Comparison of ENCODE assay signal across 21 cellular contexts in genomic region chr12:102512523-102512922, GRCh38. TPM values are rescaled to one million over a fixed set of nuclear protein-coding genes. Genes with fewer than 3 reads are reported as not detected.
DNase-seq lines count a peak whose midpoint lies in the region; ATAC-seq, FAIRE-seq and TF ChIP-seq lines count a peak whose summit lies in the region.
"Had no signal": no experiment of that assay in that cellular context is flagged by ENCODE, and none has a peak within 500 bp of the region (broad histone marks: within the 10 kb centered on the region; RNA-seq: fewer than 3 reads in every experiment).

No MANE protein-coding gene starts in this region.

- peak overlapping the region; percentile 45 for H3K27ac ChIP-seq in GM12878 (ENCODE audit: control insufficient read depth, insufficient read depth)
- H3K27ac ChIP-seq in psoas muscle, result no peak overlapping the region
- H3K27ac ChIP-seq: pancreas, thyroid gland had no signal

- no peak for DNase-seq in GM12878 (ENCODE audit: low read depth, low spot score)
- DNase-seq in HUDEP-2 (lab: John Stamatoyannopoulos, UW; ENCODE audit: unreplicated experiment in 76 of 76), result no peak
- no peak for DNase-seq in C1 segment of cervical spinal cord (lab: John Stamatoyannopoulos, UW)
- DNase-seq in NCI-H187 treated with DMSO at 0.1 percent for 48 hours (lab: John Stamatoyannopoulos, UW), result no peak
- DNase-seq in psoas muscle, result no peak
- DNase-seq: activated CD8-positive, alpha-beta T cell treated with anti-CD3 and anti-CD28 coated beads for 36 hours; AML-193; NCI-H1930; NCI-H524 treated with DMSO at 0.1 percent for 48 hours; pancreas; SW 1271; thyroid gland had no signal

- CTCF ChIA-PET in GM12878 (lab: Yijun Ruan, JAX), result interaction anchor here (1.0 to 3.7 kb wide), 7 partner anchors 10 to 90 kb away, joined by 3 to 24 read pairs (median 4); no protein-coding TSS in a partner anchor

- H3K36me3 ChIP-seq in GM12878 (ENCODE audit: control insufficient read depth in 2 of 2, insufficient read depth in 2 of 2, low read length in 1 of 2) (no peaks in the 10 kb centered on the region), psoas muscle (ENCODE audit: insufficient read depth in 1 of 2, low read depth in 1 of 2) (no peaks in the 10 kb centered on the region)
- H3K36me3 ChIP-seq: pancreas, thyroid gland had no signal

- RAD21 ChIA-PET in GM12878 (lab: Charles Lee; ENCODE audit: unreplicated experiment), result interaction anchor here (1.1 to 4.5 kb wide), 6 partner anchors 9 to 34 kb away, joined by 5 to 28 read pairs (median 7); no protein-coding TSS in a partner anchor

- no peak for TF ChIP-seq RAD21 in GM12878 (IDR thresholded peaks at IDR 0.05; ENCODE audit: insufficient read depth, low read depth, low read length)

- no TSS peak for BruUV-seq in GM12878 (replicated peaks; lab: Mats Ljungman, UMichigan)

- ATAC-seq in GM18867 (IDR thresholded peaks at IDR 0.05; ENCODE audit: unreplicated experiment) (peak; percentile 3), GM21447 (IDR thresholded peaks at IDR 0.05; ENCODE audit: unreplicated experiment) (peak; percentile 26), HG03432 (IDR thresholded peaks at IDR 0.05; ENCODE audit: unreplicated experiment) (peak; percentile 15), GM12878 (peak; percentile 32), psoas muscle (no peak)
- ATAC-seq: activated CD8-positive, alpha-beta T cell treated with anti-CD3 and anti-CD28 coated beads for 36 hours; esophagus mucosa; pancreas had no signal

- peak overlapping the region; percentile 75 for H2AFZ ChIP-seq in GM12878 (ENCODE audit: control insufficient read depth, low read depth, low read length)

- POLR2A ChIA-PET in GM12878 (lab: Charles Lee), result interaction anchor here (0.6 to 3.0 kb wide), 4 partner anchors 9 to 108 kb away, joined by 3 to 19 read pairs (median 11); no protein-coding TSS in a partner anchor

- no peak overlapping the region for H3K4me3 ChIP-seq in GM12878
- no peak overlapping the region for H3K4me3 ChIP-seq in psoas muscle
- H3K4me3 ChIP-seq: lung, pancreas, smooth muscle cell, thyroid gland had no signal

- in situ Hi-C loops in GM12878 (cut with MboI), result no loop called here

- H3K79me2 ChIP-seq in GM12878 (ENCODE audit: control insufficient read depth, insufficient read depth, low read length), result no peaks in the 10 kb centered on the region

- no peak for TF ChIP-seq EP300 in GM12878 (IDR thresholded peaks at IDR 0.05; ENCODE audit: borderline replicate concordance in 1 of 2, control insufficient read depth in 1 of 2, low read depth in 2 of 2, low read length in 2 of 2)

- intact Hi-C loops in GM12878 (cut with micrococcal nuclease; ENCODE audit: unreplicated experiment) (no loop called here), psoas muscle (cut with DNase I) (no loop called here)

- peak overlapping the region; percentile 75 for H3K4me2 ChIP-seq in GM12878 (ENCODE audit: control insufficient read depth, insufficient read depth)
- H3K4me2 ChIP-seq: smooth muscle cell had no signal

- TF ChIP-seq POLR2A in GM12878 (IDR thresholded peaks at IDR 0.05; ENCODE audit: low read depth, low read length), result no peak

- H3K9me3 ChIP-seq in GM12878 (replicated peaks; ENCODE audit: control insufficient read depth, insufficient read depth, low read length) (no peaks in the 10 kb centered on the region; the same call in 2 of the 3 replicates), psoas muscle (no peaks in the 10 kb centered on the region)
- H3K9me3 ChIP-seq: pancreas, thyroid gland had no signal

- H3K27me3 ChIP-seq in GM12878 (replicated peaks in 1 of 2; ENCODE audit: control insufficient read depth in 2 of 2, insufficient read depth in 2 of 2, low read length in 1 of 2) (no peaks in the 10 kb centered on the region), psoas muscle (ENCODE audit: insufficient read depth in 3 of 3, low read length in 2 of 3) (peaks cover 0 to 2% (median 0%) of the 10 kb centered on the region in 3 donors)
- H3K27me3 ChIP-seq: pancreas, thyroid gland had no signal

- 36% methylated on average over 3 of the region's 3 CpGs for WGBS in GM12878 (ENCODE audit: insufficient coverage, insufficient replicate concordance, low lambda C conversion rate, missing lambda C conversion rate)
- WGBS in psoas muscle, 3 donors, result 77 to 91% (median 81%) methylated on average over 3 of the region's 3 CpGs

- H3K4me1 ChIP-seq in GM12878 (ENCODE audit: control insufficient read depth, insufficient read depth, low read length) (peaks cover 19% of the 10 kb centered on the region), psoas muscle (no peaks in the 10 kb centered on the region)
- H3K4me1 ChIP-seq: pancreas had no signal

- TF ChIP-seq CTCF in GM12878 (IDR thresholded peaks at IDR 0.05 in 2 of 3, conservative IDR thresholded peaks at IDR 0.05 in 1 of 3; ENCODE audit: control insufficient read depth in 2 of 3, extremely low read depth in 1 of 3, insufficient read depth in 1 of 3, low read depth in 3 of 3, low read length in 3 of 3), result no peak
- no peak for TF ChIP-seq CTCF in psoas muscle (IDR thresholded peaks at IDR 0.05)

- SMC1A ChIA-PET in GM12878 (lab: Charles Lee; ENCODE audit: uncharacterized antibody, unreplicated experiment), result interaction anchor here (1.3 to 5.5 kb wide), 6 partner anchors 8 to 228 kb away, joined by 3 to 43 read pairs (median 16); partner anchors contain the start of gene IGF1

- FAIRE-seq in GM12878 (lab: Jason Lieb, UNC), result peak; percentile 23
- FAIRE-seq: bronchial epithelial cell, pancreas had no signal

- H3K9ac ChIP-seq in GM12878 (ENCODE audit: control insufficient read depth, insufficient read depth, low read length), result no peak overlapping the region

- H4K20me1 ChIP-seq in GM12878 (ENCODE audit: control insufficient read depth, insufficient read depth), result no peaks in the 10 kb centered on the region

TF ChIP-seq in GM12878, 131 proteins besides CTCF, POLR2A, EP300 and RAD21:
- TF ChIP-seq KDM1A (IDR thresholded peaks at IDR 0.05; ENCODE audit: borderline replicate concordance) (no peak), EED (IDR thresholded peaks at IDR 0.05; ENCODE audit: low read depth) (peak; percentile 38), RUNX3 (IDR thresholded peaks at IDR 0.05; ENCODE audit: low read length) (peak; percentile 77), SPI1 (IDR thresholded peaks at IDR 0.05; ENCODE audit: borderline replicate concordance, insufficient read depth, low read depth, low read length) (peak; percentile 72; the same call in 1 of the 2 replicates), NFXL1 (IDR thresholded peaks at IDR 0.05; ENCODE audit: borderline replicate concordance) (no peak), ZSCAN29 (IDR thresholded peaks at IDR 0.05) (no peak), BACH1 (IDR thresholded peaks at IDR 0.05; ENCODE audit: borderline replicate concordance) (no peak)

RNA-seq across cellular contexts. Expression of gene IGF1, which starts 32.2 kb away (rescaled TPM):
- total RNA-seq in GM12878 (2013; cell fraction: nucleolus; rRNA removed), result 21.3 and 22.3 TPM in 2 replicates
- total RNA-seq in GM12878 (2014; rRNA removed) (2.4 and 2.6 TPM in 2 replicates), GM12878 (2014; rRNA removed; fragmentation: Illumina TruSeq; extraction: Trizol) (2.8 and 2.9 TPM in 2 replicates), GM12878 (2021) (3.2 and 3.4 TPM in 2 replicates), psoas muscle (10 to 100 TPM; 15.0 to 30.2 (median 22.3) TPM)
- 6.5 TPM for polyA plus RNA-seq in GM12878 (2011; ENCODE audit: low read depth)
- polyA plus RNA-seq in GM12878 (2011; rRNA removed) (7.9 and 10.2 TPM in 2 replicates), GM12878 (2014; fragmentation: Illumina TruSeq; extraction: Trizol) (2.7 and 3.7 TPM in 2 replicates), GM12878 (2014; fragmentation: Nextera tagmentation; extraction: Ambion mirVana) (1 to 10 TPM; 6.2 to 9.2 TPM), GM12878 (2014; rRNA removed) (1.8 and 2.5 TPM in 2 replicates), GM12878 (2016; fragmentation: Nextera tagmentation; extraction: Ambion mirVana) (1 to 10 TPM; 2.6 to 4.9 TPM), psoas muscle (10 to 100 TPM in 2 of 3 donors, 1 to 10 TPM in 1; 5.3 to 18.7 (median 10.4) TPM)
- polyA plus RNA-seq in GM12878 (2011; cell fraction: cytosol; rRNA removed), result 10.8 and 11.8 TPM in 2 replicates
- 3.6 and 4.2 TPM in 2 replicates for polyA plus RNA-seq in GM12878 (2011; cell fraction: nucleus; rRNA removed)
- 7.5 and 9.8 TPM in 2 replicates for polyA plus RNA-seq in GM12878 (2012)
- polyA minus RNA-seq in GM12878 (2011; rRNA and poly(A)+ RNA removed), result 5.2 and 11.5 TPM in 2 replicates
- 1.3 and 3.1 TPM in 2 replicates for polyA minus RNA-seq in GM12878 (2011; cell fraction: cytosol; rRNA and poly(A)+ RNA removed)
- 3.9 and 8.5 TPM in 2 replicates for polyA minus RNA-seq in GM12878 (2011; cell fraction: nucleus; rRNA and poly(A)+ RNA removed)
- total RNA-seq: HT1080, RPMI7951 had no signal

Comparison
In these comparisons a context has a peak if more than half of its experiments do, and no peak if none do; other contexts are left out.
1. ATAC-seq: peak in GM18867 (single experiment), GM21447 (single experiment), HG03432 (single experiment) and GM12878 (single experiment); none in psoas muscle (0 of 4).